Comparison of ENCODE assay signal across 16 cellular contexts in genomic region chr1:224274970-224275626, GRCh38. TPM values are rescaled to one million over a fixed set of nuclear protein-coding genes. Genes with fewer than 3 reads are reported as not detected.
DNase-seq lines count a peak whose midpoint lies in the region; ATAC-seq and TF ChIP-seq lines count a peak whose summit lies in the region.
"Had no signal": no experiment of that assay in that cellular context is flagged by ENCODE, and none has a peak within 500 bp of the region (broad histone marks: within the 10 kb centered on the region; RNA-seq: fewer than 3 reads in every experiment).

No MANE protein-coding gene starts in this region.

- DNase-seq in stimulated activated naive CD8-positive, alpha-beta T cell treated with anti-CD3 and anti-CD28 coated beads, Interleukin-15, amount 100 ng/mL, for 72 hours, result no peak
- no peak for DNase-seq in activated T-helper 1 cell treated with anti-CD3 and anti-CD28 coated beads, Interleukin-12 subunit alpha, Interleukin-12 subunit beta, Interleukin-2, Interleukin-4 antibody, amounts not matched to agents 30 ng/mL and 10 ng/mL and 1 ng/mL, durations not matched to agents 14 hours and 24 hours and 36 hours (ENCODE audit: low spot score)
- DNase-seq in left colon (no peak), endothelial cell (ENCODE audit: low spot score) (no peak)
- DNase-seq: H9, KG1, NCI-H1436, NCI-H2029 treated with DMSO at 0.1 percent for 48 hours, NCI-H510A, NCI-H82, PC-9 had no signal

- no peak for ATAC-seq in stimulated activated naive CD8-positive, alpha-beta T cell treated with anti-CD3 and anti-CD28 coated beads, Interleukin-15, amount 100 ng/mL, for 72 hours
- ATAC-seq in left colon, result peak; percentile 62
- no peak for ATAC-seq in HG03460 (IDR thresholded peaks at IDR 0.05; ENCODE audit: unreplicated experiment)
- no peak for ATAC-seq in HG03439 (IDR thresholded peaks at IDR 0.05; ENCODE audit: unreplicated experiment)
- no peak for ATAC-seq in GM18505 (IDR thresholded peaks at IDR 0.05; ENCODE audit: unreplicated experiment)
- ATAC-seq: A549 had no signal

- peak overlapping the region; percentile 16 for H3K27ac Mint-ChIP-seq in stimulated activated naive CD8-positive, alpha-beta T cell treated with anti-CD3 and anti-CD28 coated beads, Interleukin-15, Interleukin-2, amounts not matched to agents 100 ng/mL and 50 ng/mL, for 24 hours
- H3K27ac Mint-ChIP-seq in stimulated activated naive CD8-positive, alpha-beta T cell treated with anti-CD3 and anti-CD28 coated beads, Interleukin-15, amount 100 ng/mL, for 72 hours, result no peak overlapping the region
- H3K27ac Mint-ChIP-seq in activated T-helper 1 cell treated with anti-CD3 and anti-CD28 coated beads, Interleukin-12 subunit alpha, Interleukin-12 subunit beta, Interleukin-2, Interleukin-4 antibody, amounts not matched to agents 30 ng/mL and 10 ng/mL and 1 ng/mL, durations not matched to agents 14 hours and 24 hours and 36 hours, result peak overlapping the region; percentile 29
- H3K27ac Mint-ChIP-seq in endothelial cell (ENCODE audit: unreplicated experiment), result no peak overlapping the region

- H3K36me3 Mint-ChIP-seq in stimulated activated naive CD8-positive, alpha-beta T cell treated with anti-CD3 and anti-CD28 coated beads, Interleukin-15, Interleukin-2, amounts not matched to agents 100 ng/mL and 50 ng/mL, for 24 hours (ENCODE audit: low read depth), result peaks cover 34% of the 10 kb centered on the region
- peaks cover 23% of the 10 kb centered on the region for H3K36me3 Mint-ChIP-seq in activated T-helper 1 cell treated with anti-CD3 and anti-CD28 coated beads, Interleukin-12 subunit alpha, Interleukin-12 subunit beta, Interleukin-2, Interleukin-4 antibody, amounts not matched to agents 30 ng/mL and 10 ng/mL and 1 ng/mL, durations not matched to agents 14 hours and 24 hours and 36 hours (ENCODE audit: low read depth)
- H3K36me3 Mint-ChIP-seq in endothelial cell (ENCODE audit: low read depth, unreplicated experiment), result peaks cover 14% of the 10 kb centered on the region

- H3K27me3 Mint-ChIP-seq in stimulated activated naive CD8-positive, alpha-beta T cell treated with anti-CD3 and anti-CD28 coated beads, Interleukin-15, Interleukin-2, amounts not matched to agents 100 ng/mL and 50 ng/mL, for 24 hours, result no peaks in the 10 kb centered on the region
- H3K27me3 Mint-ChIP-seq in stimulated activated naive CD8-positive, alpha-beta T cell treated with anti-CD3 and anti-CD28 coated beads, Interleukin-15, amount 100 ng/mL, for 72 hours, result no peaks in the 10 kb centered on the region
- H3K27me3 Mint-ChIP-seq in activated T-helper 1 cell treated with anti-CD3 and anti-CD28 coated beads, Interleukin-12 subunit alpha, Interleukin-12 subunit beta, Interleukin-2, Interleukin-4 antibody, amounts not matched to agents 30 ng/mL and 10 ng/mL and 1 ng/mL, durations not matched to agents 14 hours and 24 hours and 36 hours (ENCODE audit: insufficient read depth), result no peaks in the 10 kb centered on the region
- no peaks in the 10 kb centered on the region for H3K27me3 Mint-ChIP-seq in endothelial cell (ENCODE audit: unreplicated experiment)

- H3K4me1 Mint-ChIP-seq in stimulated activated naive CD8-positive, alpha-beta T cell treated with anti-CD3 and anti-CD28 coated beads, Interleukin-15, Interleukin-2, amounts not matched to agents 100 ng/mL and 50 ng/mL, for 24 hours (ENCODE audit: low read depth), result no peaks in the 10 kb centered on the region
- H3K4me1 Mint-ChIP-seq in stimulated activated naive CD8-positive, alpha-beta T cell treated with anti-CD3 and anti-CD28 coated beads, Interleukin-15, amount 100 ng/mL, for 72 hours, result no peaks in the 10 kb centered on the region
- no peaks in the 10 kb centered on the region for H3K4me1 Mint-ChIP-seq in activated T-helper 1 cell treated with anti-CD3 and anti-CD28 coated beads, Interleukin-12 subunit alpha, Interleukin-12 subunit beta, Interleukin-2, Interleukin-4 antibody, amounts not matched to agents 30 ng/mL and 10 ng/mL and 1 ng/mL, durations not matched to agents 14 hours and 24 hours and 36 hours (ENCODE audit: low read depth)
- H3K4me1 Mint-ChIP-seq in endothelial cell (ENCODE audit: unreplicated experiment), result no peaks in the 10 kb centered on the region
- H3K4me1 Mint-ChIP-seq: H9 had no signal

- no peaks in the 10 kb centered on the region for H3K9me3 Mint-ChIP-seq in stimulated activated naive CD8-positive, alpha-beta T cell treated with anti-CD3 and anti-CD28 coated beads, Interleukin-15, Interleukin-2, amounts not matched to agents 100 ng/mL and 50 ng/mL, for 24 hours
- no peaks in the 10 kb centered on the region for H3K9me3 Mint-ChIP-seq in stimulated activated naive CD8-positive, alpha-beta T cell treated with anti-CD3 and anti-CD28 coated beads, Interleukin-15, amount 100 ng/mL, for 72 hours
- no peaks in the 10 kb centered on the region for H3K9me3 Mint-ChIP-seq in activated T-helper 1 cell treated with anti-CD3 and anti-CD28 coated beads, Interleukin-12 subunit alpha, Interleukin-12 subunit beta, Interleukin-2, Interleukin-4 antibody, amounts not matched to agents 30 ng/mL and 10 ng/mL and 1 ng/mL, durations not matched to agents 14 hours and 24 hours and 36 hours
- no peaks in the 10 kb centered on the region for H3K9me3 Mint-ChIP-seq in endothelial cell (ENCODE audit: unreplicated experiment)
- H3K9me3 Mint-ChIP-seq: H9 had no signal

- no peak overlapping the region for H3K4me3 Mint-ChIP-seq in stimulated activated naive CD8-positive, alpha-beta T cell treated with anti-CD3 and anti-CD28 coated beads, Interleukin-15, Interleukin-2, amounts not matched to agents 100 ng/mL and 50 ng/mL, for 24 hours
- H3K4me3 Mint-ChIP-seq in stimulated activated naive CD8-positive, alpha-beta T cell treated with anti-CD3 and anti-CD28 coated beads, Interleukin-15, amount 100 ng/mL, for 72 hours, result no peak overlapping the region
- no peak overlapping the region for H3K4me3 Mint-ChIP-seq in activated T-helper 1 cell treated with anti-CD3 and anti-CD28 coated beads, Interleukin-12 subunit alpha, Interleukin-12 subunit beta, Interleukin-2, Interleukin-4 antibody, amounts not matched to agents 30 ng/mL and 10 ng/mL and 1 ng/mL, durations not matched to agents 14 hours and 24 hours and 36 hours
- no peak overlapping the region for H3K4me3 Mint-ChIP-seq in endothelial cell (ENCODE audit: unreplicated experiment)
- H3K4me3 Mint-ChIP-seq: H9 had no signal

- intact Hi-C loops in activated T-helper 1 cell treated with anti-CD3 and anti-CD28 coated beads, Interleukin-12 subunit alpha, Interleukin-12 subunit beta, Interleukin-2, Interleukin-4 antibody, amounts not matched to agents 30 ng/mL and 10 ng/mL and 1 ng/mL, durations not matched to agents 14 hours and 24 hours and 36 hours (cut with micrococcal nuclease), result no loop called here
- intact Hi-C loops in left colon (cut with DNase I, micrococcal nuclease), result no loop called here

- no peak for TF ChIP-seq POLR2A in GM18505 (IDR thresholded peaks at IDR 0.05; ENCODE audit: borderline replicate concordance, extremely low read depth, insufficient read depth, insufficient read length)

- TF ChIP-seq CTCF in endothelial cell (IDR thresholded peaks at IDR 0.05; ENCODE audit: unreplicated experiment), result no peak

RNA-seq across cellular contexts. Expression of gene NVL, which starts 54.9 kb away (rescaled TPM):
- 47.2 and 47.6 TPM in 2 replicates for total RNA-seq in activated T-helper 1 cell treated with anti-CD3 and anti-CD28 coated beads, Interleukin-12 subunit alpha, Interleukin-12 subunit beta, Interleukin-2, Interleukin-4 antibody, amounts not matched to agents 30 ng/mL and 10 ng/mL and 1 ng/mL, durations not matched to agents 14 hours and 24 hours and 36 hours
- total RNA-seq in left colon (10 to 100 TPM; 29.5 to 40.3 TPM), endothelial cell (ENCODE audit: unreplicated experiment) (44.5 TPM)

Comparison
In these comparisons a context has a peak if more than half of its experiments do, and no peak if none do; other contexts are left out.
1. H3K27ac Mint-ChIP-seq: peak in stimulated activated naive CD8-positive, alpha-beta T cell treated with anti-CD3 and anti-CD28 coated beads, Interleukin-15, Interleukin-2, amounts not matched to agents 100 ng/mL and 50 ng/mL, for 24 hours (single experiment) and activated T-helper 1 cell treated with anti-CD3 and anti-CD28 coated beads, Interleukin-12 subunit alpha, Interleukin-12 subunit beta, Interleukin-2, Interleukin-4 antibody, amounts not matched to agents 30 ng/mL and 10 ng/mL and 1 ng/mL, durations not matched to agents 14 hours and 24 hours and 36 hours (single experiment); none in stimulated activated naive CD8-positive, alpha-beta T cell treated with anti-CD3 and anti-CD28 coated beads, Interleukin-15, amount 100 ng/mL, for 72 hours (0 of 2) and endothelial cell (single experiment).